In the genomic region with DNA sequence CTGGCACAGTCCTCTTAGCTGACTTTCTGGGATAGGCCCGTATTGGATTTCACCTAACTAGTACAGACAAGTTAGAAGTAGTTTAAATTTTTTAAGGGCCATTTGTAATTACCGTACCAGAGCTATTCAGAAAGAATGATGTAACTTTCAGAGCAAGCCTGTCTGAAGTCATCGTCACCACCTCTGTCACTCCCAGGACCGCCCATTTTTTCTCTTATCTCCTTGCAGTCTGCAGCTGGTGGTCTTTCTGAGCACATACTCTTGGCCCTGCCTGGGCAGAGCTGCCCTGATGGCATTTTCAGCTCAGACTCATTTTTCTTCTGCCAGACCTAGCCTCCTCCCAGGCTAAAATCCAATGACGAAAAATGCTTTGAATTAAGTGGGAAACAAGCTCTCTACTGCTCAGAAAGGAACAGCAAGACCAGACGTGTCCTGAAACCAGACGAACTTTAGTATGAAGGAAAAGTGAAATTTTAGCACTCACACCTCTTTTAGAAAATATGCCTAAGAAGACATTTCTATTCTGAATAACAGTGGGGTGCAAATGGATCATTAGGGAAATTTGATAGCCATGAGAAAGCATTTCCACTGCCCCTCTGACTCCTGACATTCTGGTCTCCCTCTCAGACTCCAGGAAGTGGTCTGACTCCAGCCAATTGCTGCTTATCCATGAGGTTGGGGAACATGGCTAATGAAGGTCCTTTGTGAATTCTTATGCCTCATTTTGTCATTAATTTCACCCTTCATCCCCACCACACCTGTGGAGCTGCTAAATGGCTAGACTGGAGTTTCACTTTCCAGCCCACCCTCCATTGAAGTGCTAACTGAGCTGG, we compare ENCODE assay signal across 16 cellular contexts.
"Had no signal": no experiment of that assay in that cellular context is flagged by ENCODE, and none has a peak within 500 bp of the region (broad histone marks: within the 10 kb centered on the region; RNA-seq: fewer than 3 reads in every experiment).

No MANE protein-coding gene starts in this region.

- H3K27me3 ChIP-seq: suprapubic skin, upper lobe of right lung had no signal

- H3K36me3 ChIP-seq: suprapubic skin, upper lobe of right lung, WERI-Rb-1 had no signal

- H3K9me3 ChIP-seq: suprapubic skin, upper lobe of right lung had no signal

- H3K4me3 ChIP-seq: skin epidermis, suprapubic skin, upper lobe of right lung had no signal

- DNase-seq: activated CD4-positive, alpha-beta memory T cell treated with anti-CD3 and anti-CD28 coated beads, Interleukin-2, amount 10 ng/mL, durations not matched to agents 7 days and 5 days; activated CD4-positive, alpha-beta T cell treated with anti-CD3 and anti-CD28 coated beads for 4 hours; activated effector memory CD4-positive, alpha-beta T cell treated with anti-CD3 and anti-CD28 coated beads, Interleukin-2, amount 50 U/mL, for 16 hours; activated T-cell treated with anti-CD3 and anti-CD28 coated beads, Interleukin-2, amount 50 U/mL, for 48 hours; effector memory CD4-positive, alpha-beta T cell; hypothalamus; kidney glomerular epithelial cell; left ventricle myocardium superior; mesenchymal stem cell; occipital lobe; stimulated activated naive CD8-positive, alpha-beta T cell treated with anti-CD3 and anti-CD28 coated beads, Interleukin-15, Interleukin-2, amounts not matched to agents 100 U/mL and 50 U/mL, for 24 hours; T-helper 17 cell; upper lobe of right lung; WERI-Rb-1 had no signal

- H3K27ac ChIP-seq: skin epidermis, suprapubic skin, upper lobe of right lung, WERI-Rb-1 had no signal

- H3K4me1 ChIP-seq: suprapubic skin, upper lobe of right lung had no signal
